ENCODE assay signal across 22 cellular contexts in genomic region chr5:72214168-72214567, GRCh38.
"Had no signal": no experiment of that assay in that cellular context is flagged by ENCODE, and none has a peak within 500 bp of the region (broad histone marks: within the 10 kb centered on the region; RNA-seq: fewer than 3 reads in every experiment).

No MANE protein-coding gene starts in this region.

- ATAC-seq: left lung; naive thymus-derived CD4-positive, alpha-beta T cell; psoas muscle had no signal

- H3K27ac ChIP-seq: coronary artery, left lung, neutrophil, psoas muscle, stomach, thoracic aorta, transverse colon had no signal

- H3K4me1 ChIP-seq: left lung, psoas muscle had no signal

- DNase-seq: effector CD4-positive, alpha-beta T cell; endodermal cell; erythroblast; foreskin melanocyte; head of caudate nucleus; hypothalamus; kidney glomerular epithelial cell; left lung; mesendoderm; naive thymus-derived CD4-positive, alpha-beta T cell; nephron progenitor cell; psoas muscle; retina; small intestine; stimulated activated CD4-positive, alpha-beta T cell treated with anti-CD3 and anti-CD28 coated beads, Interleukin-12 subunit alpha, Interleukin-12 subunit beta, amount 100 ng/mL, for 4 hours; stimulated activated naive CD4-positive, alpha-beta T cell; stomach; substantia nigra; transverse colon had no signal

- H3K27me3 ChIP-seq: left lung, neutrophil, stomach, transverse colon had no signal

- H3K9me3 ChIP-seq: left lung, neutrophil, psoas muscle, stomach, thoracic aorta, transverse colon had no signal

- H3K4me3 ChIP-seq: coronary artery, left lung, psoas muscle, stomach, thoracic aorta, transverse colon had no signal
